In the genomic region with DNA sequence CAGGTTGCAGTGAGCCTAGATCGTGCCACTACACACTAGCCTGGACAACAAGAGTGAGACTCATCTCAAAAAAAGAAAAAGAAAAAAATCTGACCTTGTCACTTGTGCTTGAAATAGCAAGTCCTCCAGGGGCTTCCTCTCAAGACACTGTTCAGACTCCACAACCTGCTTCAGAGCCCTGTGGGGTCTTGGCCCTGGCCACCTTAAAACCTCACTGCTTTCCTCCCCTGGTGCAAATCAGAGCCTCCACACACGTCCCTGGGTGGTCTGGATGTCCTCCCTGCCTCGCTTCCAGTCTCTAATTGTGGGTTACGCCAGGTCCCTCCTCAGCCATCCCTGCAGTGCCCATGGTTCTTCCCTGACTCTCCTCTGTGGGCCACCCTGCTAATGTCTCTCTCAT, we compare ENCODE assay signal across 1 cellular context.
TF ChIP-seq lines count a peak whose summit lies in the region.

No MANE protein-coding gene starts in this region.

TF ChIP-seq in WTC11, 78 proteins besides CTCF, POLR2A, EP300 and RAD21 (continued from another document):
- TF ChIP-seq, protein P1, sequence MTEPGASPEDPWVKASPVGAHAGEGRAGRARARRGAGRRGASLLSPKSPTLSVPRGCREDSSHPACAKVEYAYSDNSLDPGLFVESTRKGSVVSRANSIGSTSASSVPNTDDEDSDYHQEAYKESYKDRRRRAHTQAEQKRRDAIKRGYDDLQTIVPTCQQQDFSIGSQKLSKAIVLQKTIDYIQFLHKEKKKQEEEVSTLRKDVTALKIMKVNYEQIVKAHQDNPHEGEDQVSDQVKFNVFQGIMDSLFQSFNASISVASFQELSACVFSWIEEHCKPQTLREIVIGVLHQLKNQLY (CRISPR knock-in tag; IDR thresholded peaks at IDR 0.05), result no peak
TF ChIP-seq in WTC11: peak in this region for 0.
